In the genomic region with DNA sequence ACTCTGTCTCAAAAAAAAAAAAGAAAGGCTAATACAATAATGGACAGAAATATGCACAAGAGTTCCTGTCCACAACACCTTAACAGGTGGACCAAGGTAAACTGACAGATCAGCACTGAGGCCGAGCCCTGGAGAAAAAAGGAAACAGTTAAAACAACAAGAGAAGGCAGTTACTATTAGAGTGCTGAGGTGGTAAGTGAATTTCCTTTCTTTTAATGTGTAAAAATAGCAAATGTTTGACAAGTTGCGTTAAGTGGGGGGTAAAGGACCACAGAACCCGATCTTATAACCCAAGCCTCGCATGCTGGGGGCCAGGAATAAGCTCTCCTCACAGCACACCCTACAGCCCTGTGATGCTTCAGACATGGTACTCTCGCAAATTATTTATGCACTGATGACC, we compare ENCODE assay signal across 2 cellular contexts.
TF ChIP-seq lines count a peak whose summit lies in the region.

No MANE protein-coding gene starts in this region.

TF ChIP-seq in IMR-90, 13 proteins besides CTCF, POLR2A, EP300 and RAD21:
- TF ChIP-seq RCOR1 (IDR thresholded peaks at IDR 0.05; ENCODE audit: insufficient replicate concordance, low read length) (no peak), SMC3 (IDR thresholded peaks at IDR 0.05; ENCODE audit: low read depth, low read length) (no peak), CEBPB (IDR thresholded peaks at IDR 0.05; ENCODE audit: low read depth, low read length) (no peak), RFX5 (IDR thresholded peaks at IDR 0.05; ENCODE audit: low read depth, low read length) (no peak), NFE2L2 (IDR thresholded peaks at IDR 0.05; ENCODE audit: low read depth, low read length) (no peak), MXI1 (IDR thresholded peaks at IDR 0.05; ENCODE audit: borderline replicate concordance, low read depth, low read length) (no peak), FOS (IDR thresholded peaks at IDR 0.05; ENCODE audit: low read depth, low read length) (no peak), MAFK (IDR thresholded peaks at IDR 0.05; ENCODE audit: low read depth, low read length) (no peak), CHD1 (IDR thresholded peaks at IDR 0.05; ENCODE audit: low read depth, low read length) (no peak), BHLHE40 (IDR thresholded peaks at IDR 0.05; ENCODE audit: low read depth, low read length) (no peak), MAZ (IDR thresholded peaks at IDR 0.05; ENCODE audit: borderline replicate concordance, low read depth, low read length) (no peak)
- TF ChIP-seq, protein P1, sequence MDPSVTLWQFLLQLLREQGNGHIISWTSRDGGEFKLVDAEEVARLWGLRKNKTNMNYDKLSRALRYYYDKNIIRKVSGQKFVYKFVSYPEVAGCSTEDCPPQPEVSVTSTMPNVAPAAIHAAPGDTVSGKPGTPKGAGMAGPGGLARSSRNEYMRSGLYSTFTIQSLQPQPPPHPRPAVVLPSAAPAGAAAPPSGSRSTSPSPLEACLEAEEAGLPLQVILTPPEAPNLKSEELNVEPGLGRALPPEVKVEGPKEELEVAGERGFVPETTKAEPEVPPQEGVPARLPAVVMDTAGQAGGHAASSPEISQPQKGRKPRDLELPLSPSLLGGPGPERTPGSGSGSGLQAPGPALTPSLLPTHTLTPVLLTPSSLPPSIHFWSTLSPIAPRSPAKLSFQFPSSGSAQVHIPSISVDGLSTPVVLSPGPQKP (IDR thresholded peaks at IDR 0.05; ENCODE audit: borderline replicate concordance, low read depth, low read length): no peak
- TF ChIP-seq, protein P2, sequence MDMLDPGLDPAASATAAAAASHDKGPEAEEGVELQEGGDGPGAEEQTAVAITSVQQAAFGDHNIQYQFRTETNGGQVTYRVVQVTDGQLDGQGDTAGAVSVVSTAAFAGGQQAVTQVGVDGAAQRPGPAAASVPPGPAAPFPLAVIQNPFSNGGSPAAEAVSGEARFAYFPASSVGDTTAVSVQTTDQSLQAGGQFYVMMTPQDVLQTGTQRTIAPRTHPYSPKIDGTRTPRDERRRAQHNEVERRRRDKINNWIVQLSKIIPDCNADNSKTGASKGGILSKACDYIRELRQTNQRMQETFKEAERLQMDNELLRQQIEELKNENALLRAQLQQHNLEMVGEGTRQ (IDR thresholded peaks at IDR 0.05; ENCODE audit: low read depth, low read length): no peak

TF ChIP-seq in WTC11, 78 proteins besides CTCF, POLR2A, EP300 and RAD21:
- TF ChIP-seq, protein P3, sequence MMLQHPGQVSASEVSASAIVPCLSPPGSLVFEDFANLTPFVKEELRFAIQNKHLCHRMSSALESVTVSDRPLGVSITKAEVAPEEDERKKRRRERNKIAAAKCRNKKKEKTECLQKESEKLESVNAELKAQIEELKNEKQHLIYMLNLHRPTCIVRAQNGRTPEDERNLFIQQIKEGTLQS (CRISPR knock-in tag; conservative IDR thresholded peaks at IDR 0.05): no peak
- TF ChIP-seq NFATC4 (CRISPR knock-in tag; IDR thresholded peaks at IDR 0.05) (no peak), NFE2L1 (CRISPR knock-in tag; IDR thresholded peaks at IDR 0.05) (no peak), ZNF416 (CRISPR knock-in tag; IDR thresholded peaks at IDR 0.05) (no peak), TEAD4 (CRISPR knock-in tag; IDR thresholded peaks at IDR 0.05) (no peak)
- TF ChIP-seq, protein P4, sequence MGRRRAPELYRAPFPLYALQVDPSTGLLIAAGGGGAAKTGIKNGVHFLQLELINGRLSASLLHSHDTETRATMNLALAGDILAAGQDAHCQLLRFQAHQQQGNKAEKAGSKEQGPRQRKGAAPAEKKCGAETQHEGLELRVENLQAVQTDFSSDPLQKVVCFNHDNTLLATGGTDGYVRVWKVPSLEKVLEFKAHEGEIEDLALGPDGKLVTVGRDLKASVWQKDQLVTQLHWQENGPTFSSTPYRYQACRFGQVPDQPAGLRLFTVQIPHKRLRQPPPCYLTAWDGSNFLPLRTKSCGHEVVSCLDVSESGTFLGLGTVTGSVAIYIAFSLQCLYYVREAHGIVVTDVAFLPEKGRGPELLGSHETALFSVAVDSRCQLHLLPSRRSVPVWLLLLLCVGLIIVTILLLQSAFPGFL (CRISPR knock-in tag; IDR thresholded peaks at IDR 0.05; ENCODE audit: borderline replicate concordance): no peak
- TF ChIP-seq, protein P5, sequence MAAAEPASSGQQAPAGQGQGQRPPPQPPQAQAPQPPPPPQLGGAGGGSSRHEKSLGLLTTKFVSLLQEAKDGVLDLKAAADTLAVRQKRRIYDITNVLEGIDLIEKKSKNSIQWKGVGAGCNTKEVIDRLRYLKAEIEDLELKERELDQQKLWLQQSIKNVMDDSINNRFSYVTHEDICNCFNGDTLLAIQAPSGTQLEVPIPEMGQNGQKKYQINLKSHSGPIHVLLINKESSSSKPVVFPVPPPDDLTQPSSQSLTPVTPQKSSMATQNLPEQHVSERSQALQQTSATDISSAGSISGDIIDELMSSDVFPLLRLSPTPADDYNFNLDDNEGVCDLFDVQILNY (CRISPR knock-in tag; IDR thresholded peaks at IDR 0.05): no peak
- TF ChIP-seq, protein P6, sequence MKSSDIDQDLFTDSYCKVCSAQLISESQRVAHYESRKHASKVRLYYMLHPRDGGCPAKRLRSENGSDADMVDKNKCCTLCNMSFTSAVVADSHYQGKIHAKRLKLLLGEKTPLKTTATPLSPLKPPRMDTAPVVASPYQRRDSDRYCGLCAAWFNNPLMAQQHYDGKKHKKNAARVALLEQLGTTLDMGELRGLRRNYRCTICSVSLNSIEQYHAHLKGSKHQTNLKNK (CRISPR knock-in tag; IDR thresholded peaks at IDR 0.05): no peak
